17 cellular contexts compared by ENCODE assay signal in the genomic region with DNA sequence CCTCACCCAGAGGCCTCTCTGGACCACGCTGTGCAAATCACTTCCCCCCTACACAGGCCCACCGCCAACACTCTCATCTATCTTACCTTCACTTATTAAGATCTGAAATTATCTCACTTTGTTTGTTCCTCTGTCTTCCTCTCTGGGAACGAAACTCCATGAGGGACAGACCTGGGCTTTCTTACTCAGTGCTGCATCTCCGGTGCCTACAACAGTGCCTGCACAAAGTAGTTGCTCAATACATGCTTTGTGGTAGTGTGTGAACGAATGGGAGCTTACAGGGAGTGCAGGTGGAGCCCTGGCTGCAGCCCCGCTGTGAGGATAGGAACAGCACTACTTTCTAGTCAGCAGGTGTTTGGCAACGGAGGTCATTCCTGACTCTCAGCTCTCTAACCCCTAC. TPM values are rescaled to one million over a fixed set of nuclear protein-coding genes. Genes with fewer than 3 reads are reported as not detected.
DNase-seq lines count a peak whose midpoint lies in the region; ATAC-seq and TF ChIP-seq lines count a peak whose summit lies in the region.
"Had no signal": no experiment of that assay in that cellular context is flagged by ENCODE, and none has a peak within 500 bp of the region (broad histone marks: within the 10 kb centered on the region; RNA-seq: fewer than 3 reads in every experiment).

No MANE protein-coding gene starts in this region.

- TF ChIP-seq CTCF in Peyer's patch (IDR thresholded peaks at IDR 0.05), result no peak

- no peaks in the 10 kb centered on the region for H3K9me3 Mint-ChIP-seq in activated T-cell treated with anti-CD3 and anti-CD28 coated beads, Interleukin-2, amount 50 U/mL, for 4 hours
- H3K9me3 Mint-ChIP-seq in central memory CD8-positive, alpha-beta T cell, result no peaks in the 10 kb centered on the region
- H3K9me3 Mint-ChIP-seq in stimulated activated effector memory CD8-positive, alpha-beta T cell treated with anti-CD3 and anti-CD28 coated beads, Interleukin-12 subunit alpha, Interleukin-12 subunit beta, amount 100 ng/mL, for 72 hours, result peaks cover under 1% of the 10 kb centered on the region

- peaks cover 8% of the 10 kb centered on the region for H3K36me3 Mint-ChIP-seq in activated T-cell treated with anti-CD3 and anti-CD28 coated beads, Interleukin-2, amount 50 U/mL, for 4 hours (ENCODE audit: insufficient read depth)
- peaks cover 14% of the 10 kb centered on the region for H3K36me3 Mint-ChIP-seq in central memory CD8-positive, alpha-beta T cell (ENCODE audit: insufficient read depth)
- peaks cover 47% of the 10 kb centered on the region for H3K36me3 Mint-ChIP-seq in stimulated activated effector memory CD8-positive, alpha-beta T cell treated with anti-CD3 and anti-CD28 coated beads, Interleukin-12 subunit alpha, Interleukin-12 subunit beta, amount 100 ng/mL, for 72 hours

- no peak for TF ChIP-seq POLR2A in Peyer's patch (IDR thresholded peaks at IDR 0.05)

- H3K4me3 ChIP-seq in Peyer's patch, result no peak overlapping the region
- H3K4me3 ChIP-seq: mucosa of descending colon, SJSA1 had no signal

- no peak for DNase-seq in activated T-cell treated with anti-CD3 and anti-CD28 coated beads, Interleukin-2, amount 50 U/mL, for 4 hours
- no peak for DNase-seq in activated T-cell treated with anti-CD3 and anti-CD28 coated beads, Interleukin-2, amount 50 U/mL, for 1 hour
- DNase-seq in Peyer's patch (no peak), NCI-H1048 (lab: John Stamatoyannopoulos, UW) (no peak), NCI-H2029 (lab: John Stamatoyannopoulos, UW) (no peak)
- DNase-seq in central memory CD8-positive, alpha-beta T cell (ENCODE audit: low spot score in 2 of 2), result no peak
- no peak for DNase-seq in stimulated activated effector memory CD8-positive, alpha-beta T cell treated with anti-CD3 and anti-CD28 coated beads, Interleukin-12 subunit alpha, Interleukin-12 subunit beta, amount 100 ng/mL, for 72 hours (ENCODE audit: low spot score in 2 of 2)
- DNase-seq: activated CD4-positive, alpha-beta T cell treated with anti-CD3 and anti-CD28 coated beads, Interleukin-2, amount 50 U/mL, for 1 hour; COR-L47; left cardiac atrium; mucosa of descending colon; NCI-H2029 treated with DMSO at 0.1 percent for 48 hours; NCI-H526 treated with DMSO at 0.1 percent for 48 hours; stimulated activated CD4-positive, alpha-beta T cell treated with anti-CD3 and anti-CD28 coated beads, Interleukin-2, amount 100 ng/mL, for 48 hours had no signal

- no peaks in the 10 kb centered on the region for H3K27me3 Mint-ChIP-seq in activated T-cell treated with anti-CD3 and anti-CD28 coated beads, Interleukin-2, amount 50 U/mL, for 4 hours (ENCODE audit: low read depth)
- H3K27me3 Mint-ChIP-seq in central memory CD8-positive, alpha-beta T cell, result no peaks in the 10 kb centered on the region

- ATAC-seq in activated T-cell treated with anti-CD3 and anti-CD28 coated beads, Interleukin-2, amount 50 U/mL, for 4 hours, result no peak
- ATAC-seq in central memory CD8-positive, alpha-beta T cell (replicated peaks; ENCODE audit: extremely low read depth, poor library complexity, severe bottlenecking), result no peak
- no peak for ATAC-seq in stimulated activated effector memory CD8-positive, alpha-beta T cell treated with anti-CD3 and anti-CD28 coated beads, Interleukin-12 subunit alpha, Interleukin-12 subunit beta, amount 100 ng/mL, for 72 hours
- ATAC-seq in GM18858 (IDR thresholded peaks at IDR 0.05; ENCODE audit: unreplicated experiment), result no peak
- ATAC-seq: left cardiac atrium, mucosa of descending colon had no signal

- no peaks in the 10 kb centered on the region for H3K9me3 ChIP-seq in Peyer's patch
- H3K9me3 ChIP-seq: mucosa of descending colon, SJSA1 had no signal

- H3K27ac ChIP-seq in Peyer's patch, result peak overlapping the region; percentile 43 to 72 (median 68)
- H3K27ac ChIP-seq: SJSA1 had no signal

- peaks cover 90% of the 10 kb centered on the region for H3K4me1 Mint-ChIP-seq in activated T-cell treated with anti-CD3 and anti-CD28 coated beads, Interleukin-2, amount 50 U/mL, for 4 hours (ENCODE audit: low read depth)
- peaks cover 32% of the 10 kb centered on the region for H3K4me1 Mint-ChIP-seq in central memory CD8-positive, alpha-beta T cell
- H3K4me1 Mint-ChIP-seq in stimulated activated effector memory CD8-positive, alpha-beta T cell treated with anti-CD3 and anti-CD28 coated beads, Interleukin-12 subunit alpha, Interleukin-12 subunit beta, amount 100 ng/mL, for 72 hours, result peaks cover 74% of the 10 kb centered on the region

- peak overlapping the region; percentile 47 for H3K27ac Mint-ChIP-seq in central memory CD8-positive, alpha-beta T cell (ENCODE audit: low read depth)
- H3K27ac Mint-ChIP-seq in stimulated activated effector memory CD8-positive, alpha-beta T cell treated with anti-CD3 and anti-CD28 coated beads, Interleukin-12 subunit alpha, Interleukin-12 subunit beta, amount 100 ng/mL, for 72 hours, result peak overlapping the region; percentile 94

- peaks cover 0 to 3% (median 0%) of the 10 kb centered on the region in 4 donors for H3K4me1 ChIP-seq in Peyer's patch

- no peaks in the 10 kb centered on the region for H3K36me3 ChIP-seq in Peyer's patch
- H3K36me3 ChIP-seq: SJSA1 had no signal

- H3K27me3 ChIP-seq in Peyer's patch, result no peaks in the 10 kb centered on the region
- H3K27me3 ChIP-seq: SJSA1 had no signal

- peak overlapping the region; percentile 16 for H3K4me3 Mint-ChIP-seq in activated T-cell treated with anti-CD3 and anti-CD28 coated beads, Interleukin-2, amount 50 U/mL, for 4 hours
- no peak overlapping the region for H3K4me3 Mint-ChIP-seq in central memory CD8-positive, alpha-beta T cell
- H3K4me3 Mint-ChIP-seq in stimulated activated effector memory CD8-positive, alpha-beta T cell treated with anti-CD3 and anti-CD28 coated beads, Interleukin-12 subunit alpha, Interleukin-12 subunit beta, amount 100 ng/mL, for 72 hours, result peak overlapping the region; percentile 85

RNA-seq across cellular contexts. Expression of a gene that starts 5.3 kb away (rescaled TPM):
- total RNA-seq in activated T-cell treated with anti-CD3 and anti-CD28 coated beads, Interleukin-2, amount 50 U/mL, for 4 hours, result 1 to 10 TPM; 1.9 to 2.5 (median 2.4) TPM
- 1 to 10 TPM in 2 of 4 donors, under 1 TPM in 2; 0.47 to 3.3 (median 1.2) TPM for total RNA-seq in Peyer's patch
- total RNA-seq: bronchial epithelial cell, SJSA1 had no signal

RNA-seq across cellular contexts. Expression of a gene that starts 25.0 kb away (rescaled TPM):
- total RNA-seq in activated T-cell treated with anti-CD3 and anti-CD28 coated beads, Interleukin-2, amount 50 U/mL, for 4 hours, result 10 to 100 TPM; 42.7 to 47.3 (median 45.3) TPM
- 10 to 100 TPM in 3 of 4 donors, 1 to 10 TPM in 1; 4.8 to 28.9 (median 14.3) TPM for total RNA-seq in Peyer's patch

RNA-seq across cellular contexts. Expression of a gene that starts 25.4 kb away (rescaled TPM):
- 1 to 10 TPM; 7.3 to 9.6 (median 9.0) TPM for total RNA-seq in activated T-cell treated with anti-CD3 and anti-CD28 coated beads, Interleukin-2, amount 50 U/mL, for 4 hours
- 1 to 10 TPM; 4.7 to 7.7 (median 6.5) TPM for total RNA-seq in Peyer's patch

RNA-seq across cellular contexts. Expression of a gene that starts 51.0 kb away (rescaled TPM):
- 10 to 100 TPM; 74.8 to 81.3 (median 79.7) TPM for total RNA-seq in activated T-cell treated with anti-CD3 and anti-CD28 coated beads, Interleukin-2, amount 50 U/mL, for 4 hours
- total RNA-seq in Peyer's patch, result 10 to 100 TPM; 36.3 to 53.8 (median 48.4) TPM

RNA-seq across cellular contexts. Expression of a gene that starts 58.6 kb away (rescaled TPM):
- 1 to 10 TPM; 3.4 to 4.1 (median 3.7) TPM for total RNA-seq in activated T-cell treated with anti-CD3 and anti-CD28 coated beads, Interleukin-2, amount 50 U/mL, for 4 hours
- 10 to 100 TPM; 14.0 to 21.4 (median 16.8) TPM for total RNA-seq in Peyer's patch
